In the genomic region with DNA sequence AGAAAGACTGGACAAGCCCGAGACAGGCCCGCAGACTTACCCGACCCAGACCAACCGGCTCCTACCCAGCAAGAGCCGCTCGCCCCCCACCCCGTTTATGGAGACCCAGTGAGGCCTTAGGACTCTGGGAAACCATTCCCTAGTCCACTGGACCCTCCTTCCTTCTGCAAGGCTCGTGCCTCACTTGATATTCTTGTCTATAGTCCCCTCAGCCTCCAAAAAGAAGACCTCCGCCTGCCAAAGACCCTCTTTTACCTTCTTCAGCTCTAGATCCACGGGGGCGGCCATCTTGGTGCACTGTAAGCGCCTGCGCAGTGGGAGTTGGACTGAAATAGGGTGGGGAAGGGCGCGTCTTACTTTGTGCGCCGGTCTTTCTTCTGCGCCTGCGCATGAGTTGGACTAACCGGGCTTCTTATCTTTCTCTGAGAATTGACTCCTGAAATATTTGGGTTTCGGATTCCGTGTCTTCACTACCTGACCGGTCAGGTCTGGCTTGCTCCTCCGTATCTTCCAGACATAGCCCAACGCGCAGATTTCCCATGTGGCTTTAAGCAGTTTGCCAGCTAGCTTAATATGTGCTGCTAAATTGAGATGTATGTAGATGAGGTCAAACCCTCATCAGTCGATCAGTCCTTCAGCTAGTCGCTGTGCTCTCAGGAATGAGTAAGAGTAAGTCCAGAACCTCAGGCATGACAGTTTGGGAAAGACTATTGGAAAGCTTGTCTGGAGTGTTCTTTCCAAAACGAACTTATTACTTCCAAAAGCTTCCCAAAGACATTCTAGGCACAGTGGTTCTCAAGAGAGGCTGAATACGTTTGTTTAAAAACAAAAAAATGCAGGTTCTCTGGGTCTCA, we compare ENCODE assay signal across 8 cellular contexts. TPM values are rescaled to one million over a fixed set of nuclear protein-coding genes. Genes with fewer than 3 reads are reported as not detected.
DNase-seq lines count a peak whose midpoint lies in the region; ATAC-seq and TF ChIP-seq lines count a peak whose summit lies in the region.

A gene with protein sequence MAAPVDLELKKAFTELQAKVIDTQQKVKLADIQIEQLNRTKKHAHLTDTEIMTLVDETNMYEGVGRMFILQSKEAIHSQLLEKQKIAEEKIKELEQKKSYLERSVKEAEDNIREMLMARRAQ (minus strand): TSS at position 316 of the 854 bp plus-strand sequence. CDS start 28 bp downstream, at position 288.

- H3K27me3 Mint-ChIP-seq in activated naive CD4-positive, alpha-beta T cell treated with anti-CD3 and anti-CD28 coated beads for 36 hours (ENCODE audit: low read depth), result no peaks in the 10 kb centered on the region

- H3K27ac ChIP-seq in HEK293 (ENCODE audit: extremely low read depth, low read depth, low read length) (peak within 1 kb of the TSS; percentile 48; the same call in 1 of the 2 replicates), gastroesophageal sphincter (peak within 1 kb of the TSS; percentile 81 to 92 (median 88)), neutrophil (peak within 1 kb of the TSS; percentile 52), substantia nigra (ENCODE audit: low read depth, low read length, poor library complexity, severe bottlenecking) (peak within 1 kb of the TSS; percentile 90)

- H3K27ac Mint-ChIP-seq in activated naive CD4-positive, alpha-beta T cell treated with anti-CD3 and anti-CD28 coated beads for 36 hours, result peak within 1 kb of the TSS; percentile 91

- H3K36me3 ChIP-seq in HEK293 (ENCODE audit: control insufficient read depth in 2 of 2, insufficient read depth in 1 of 2, low read length in 2 of 2), result peaks cover 7 to 10% of the 10 kb centered on the region in 2 experiments; a peak in 2 of 3 replicates
- H3K36me3 ChIP-seq in gastroesophageal sphincter, result peaks cover 0 to 21% of the 10 kb centered on the region in 2 donors
- H3K36me3 ChIP-seq in neutrophil, result no peaks in the 10 kb centered on the region

- peak in 1 of 2 donors; percentile 26 for TF ChIP-seq POLR2A in gastroesophageal sphincter (IDR thresholded peaks at IDR 0.05)

- H3K4me1 ChIP-seq in HEK293 (ENCODE audit: control insufficient read depth, insufficient read depth, low read length) (peaks cover 21% of the 10 kb centered on the region), gastroesophageal sphincter (peaks cover 5 to 50% (median 8%) of the 10 kb centered on the region in 3 donors), neutrophil (ENCODE audit: control insufficient read depth in 1 of 2, insufficient read depth in 1 of 2, low read depth in 1 of 2, low read length in 1 of 2) (peaks cover 13 to 22% of the 10 kb centered on the region in 2 experiments)

- H3K9me3 ChIP-seq in HEK293 (ENCODE audit: control insufficient read depth, insufficient read depth, low read depth, low read length), result no peaks in the 10 kb centered on the region
- no peaks in the 10 kb centered on the region for H3K9me3 ChIP-seq in gastroesophageal sphincter
- H3K9me3 ChIP-seq in neutrophil, result no peaks in the 10 kb centered on the region

- no peaks in the 10 kb centered on the region for H3K27me3 ChIP-seq in gastroesophageal sphincter
- no peaks in the 10 kb centered on the region for H3K27me3 ChIP-seq in neutrophil

- peaks cover 12% of the 10 kb centered on the region for H3K36me3 Mint-ChIP-seq in activated naive CD4-positive, alpha-beta T cell treated with anti-CD3 and anti-CD28 coated beads for 36 hours (ENCODE audit: low read depth)

- TF ChIP-seq CTCF in HEK293 (tag by site-specific recombination; IDR thresholded peaks at IDR 0.05), result no peak
- no peak for TF ChIP-seq CTCF in gastroesophageal sphincter (IDR thresholded peaks at IDR 0.05)
- no peak for TF ChIP-seq CTCF in neutrophil (IDR thresholded peaks at IDR 0.05)

- POLR2A ChIA-PET in HEK293 (lab: Yijun Ruan, JAX), result interaction anchor here (1.0 to 2.5 kb wide), 9 partner anchors 8 to 99 kb away, joined by 3 to 37 read pairs (median 5); partner anchors contain the start of genes ANKHD1 and HBEGF

- 0% methylated on average over 4 to 28 of the region's 30 CpGs for WGBS in gastroesophageal sphincter (ENCODE audit: low coverage in 1 of 2), 2 donors

- TF ChIP-seq EP300 in gastroesophageal sphincter (IDR thresholded peaks at IDR 0.05), result no peak

- peaks cover 20% of the 10 kb centered on the region for H3K4me1 Mint-ChIP-seq in activated naive CD4-positive, alpha-beta T cell treated with anti-CD3 and anti-CD28 coated beads for 36 hours (ENCODE audit: low read depth)

- H3K4me3 Mint-ChIP-seq in activated naive CD4-positive, alpha-beta T cell treated with anti-CD3 and anti-CD28 coated beads for 36 hours, result peak within 1 kb of the TSS; percentile 99

- CTCF ChIA-PET in HEK293 (lab: Yijun Ruan, JAX), result interaction anchor here (1.4 to 3.8 kb wide), 2 partner anchors 42 to 49 kb away, joined by 6 to 27 read pairs; partner anchors contain the start of gene HBEGF
- CTCF ChIA-PET in activated naive CD4-positive, alpha-beta T cell treated with anti-CD3 and anti-CD28 coated beads for 36 hours (lab: Charles Lee), result interaction anchor here (0.8 to 2.4 kb wide), 6 partner anchors 43 to 63 kb away, joined by 3 to 11 read pairs (median 7); partner anchors contain the start of gene HBEGF

- intact Hi-C loops in activated naive CD4-positive, alpha-beta T cell treated with anti-CD3 and anti-CD28 coated beads for 36 hours (cut with micrococcal nuclease), result loop anchor here (1.0 to 5.0 kb wide), 10 partner anchors 39 to 1017 kb away; partner anchors contain the start of genes ANKHD1, APBB3, CYSTM1 and HARS1

- no peaks in the 10 kb centered on the region for H3K9me3 Mint-ChIP-seq in activated naive CD4-positive, alpha-beta T cell treated with anti-CD3 and anti-CD28 coated beads for 36 hours

- DNase-seq in GDM1 (lab: John Stamatoyannopoulos, UW) (peak; percentile 85), NAMALWA (ENCODE audit: low spot score) (peak; percentile 98), SK-N-DZ (ENCODE audit: low spot score) (peak; percentile 97), substantia nigra (lab: John Stamatoyannopoulos, UW) (peak; percentile 53 to 97 (median 89))
- peak; percentile 95 for DNase-seq in activated naive CD4-positive, alpha-beta T cell treated with anti-CD3 and anti-CD28 coated beads for 36 hours

- H3K4me3 ChIP-seq in HEK293 (ENCODE audit: low read depth, low read length), result peak within 1 kb of the TSS; percentile 70
- peak within 1 kb of the TSS; percentile 70 to 100 for H3K4me3 ChIP-seq in gastroesophageal sphincter
- H3K4me3 ChIP-seq in neutrophil (ENCODE audit: low read depth in 1 of 2, low read length in 1 of 2), result peak within 1 kb of the TSS; percentile 63 to 72

- ATAC-seq in gastroesophageal sphincter, result peak; percentile 97

TF ChIP-seq in HEK293, 187 proteins besides CTCF, POLR2A, EP300 and RAD21 (continues in another document):
- TF ChIP-seq WT1 (tag by site-specific recombination; IDR thresholded peaks at IDR 0.05), result 0 out of 2 replicates have a peak, but pooled peaks have one; percentile 25
- peak; percentile 100 for TF ChIP-seq ZNF664 (tag by site-specific recombination; IDR thresholded peaks at IDR 0.05)
- peak; percentile 46; the same call in 1 of the 2 replicates for TF ChIP-seq ZNF501 (tag by site-specific recombination; IDR thresholded peaks at IDR 0.05)
- TF ChIP-seq GLI4 (tag by site-specific recombination; IDR thresholded peaks at IDR 0.05), result no peak
- TF ChIP-seq ZSCAN4 (tag by site-specific recombination; IDR thresholded peaks at IDR 0.05), result no peak
- TF ChIP-seq ZNF423 (tag by site-specific recombination; IDR thresholded peaks at IDR 0.05), result no peak
- TF ChIP-seq, protein P1, sequence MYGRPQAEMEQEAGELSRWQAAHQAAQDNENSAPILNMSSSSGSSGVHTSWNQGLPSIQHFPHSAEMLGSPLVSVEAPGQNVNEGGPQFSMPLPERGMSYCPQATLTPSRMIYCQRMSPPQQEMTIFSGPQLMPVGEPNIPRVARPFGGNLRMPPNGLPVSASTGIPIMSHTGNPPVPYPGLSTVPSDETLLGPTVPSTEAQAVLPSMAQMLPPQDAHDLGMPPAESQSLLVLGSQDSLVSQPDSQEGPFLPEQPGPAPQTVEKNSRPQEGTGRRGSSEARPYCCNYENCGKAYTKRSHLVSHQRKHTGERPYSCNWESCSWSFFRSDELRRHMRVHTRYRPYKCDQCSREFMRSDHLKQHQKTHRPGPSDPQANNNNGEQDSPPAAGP (tag by site-specific recombination; IDR thresholded peaks at IDR 0.05), result 0 out of 2 replicates have a peak, but pooled peaks have one; percentile 24
- TF ChIP-seq ZNF341 (tag by site-specific recombination; IDR thresholded peaks at IDR 0.05; ENCODE audit: low read depth), result no peak
- TF ChIP-seq ZNF600 (tag by site-specific recombination; IDR thresholded peaks at IDR 0.05), result peak; percentile 96
- TF ChIP-seq ZSCAN23 (tag by site-specific recombination; IDR thresholded peaks at IDR 0.05), result no peak
- TF ChIP-seq GFI1B (tag by site-specific recombination; IDR thresholded peaks at IDR 0.05), result no peak
- TF ChIP-seq, protein P2, sequence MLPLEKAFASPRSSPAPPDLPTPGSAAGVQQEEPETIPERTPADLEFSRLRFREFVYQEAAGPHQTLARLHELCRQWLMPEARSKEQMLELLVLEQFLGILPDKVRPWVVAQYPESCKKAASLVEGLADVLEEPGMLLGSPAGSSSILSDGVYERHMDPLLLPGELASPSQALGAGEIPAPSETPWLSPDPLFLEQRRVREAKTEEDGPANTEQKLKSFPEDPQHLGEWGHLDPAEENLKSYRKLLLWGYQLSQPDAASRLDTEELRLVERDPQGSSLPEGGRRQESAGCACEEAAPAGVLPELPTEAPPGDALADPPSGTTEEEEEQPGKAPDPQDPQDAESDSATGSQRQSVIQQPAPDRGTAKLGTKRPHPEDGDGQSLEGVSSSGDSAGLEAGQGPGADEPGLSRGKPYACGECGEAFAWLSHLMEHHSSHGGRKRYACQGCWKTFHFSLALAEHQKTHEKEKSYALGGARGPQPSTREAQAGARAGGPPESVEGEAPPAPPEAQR (tag by site-specific recombination; IDR thresholded peaks at IDR 0.05), result no peak

RNA-seq across cellular contexts. Expression of the gene that starts here (rescaled TPM):
- 95.2 and 109 TPM in 2 replicates for polyA plus RNA-seq in SK-N-DZ (2014; cell fraction: cytosol; rRNA removed)
- 47.4 and 63.7 TPM in 2 replicates for polyA plus RNA-seq in SK-N-DZ (2014; cell fraction: nucleus; rRNA removed)
- 10 to 100 TPM; 50.6 to 57.1 TPM for total RNA-seq in activated naive CD4-positive, alpha-beta T cell treated with anti-CD3 and anti-CD28 coated beads for 36 hours
- 10 to 100 TPM; 66.1 to 99.7 (median 92.8) TPM for total RNA-seq in gastroesophageal sphincter

Comparison
In these comparisons a context has a peak if more than half of its experiments do, and no peak if none do; other contexts are left out.
1. Peak in every context shown above with its lines: DNase-seq, ATAC-seq, H3K4me3 ChIP-seq and H3K27ac ChIP-seq.